18 cellular contexts compared by ENCODE assay signal in the genomic region with DNA sequence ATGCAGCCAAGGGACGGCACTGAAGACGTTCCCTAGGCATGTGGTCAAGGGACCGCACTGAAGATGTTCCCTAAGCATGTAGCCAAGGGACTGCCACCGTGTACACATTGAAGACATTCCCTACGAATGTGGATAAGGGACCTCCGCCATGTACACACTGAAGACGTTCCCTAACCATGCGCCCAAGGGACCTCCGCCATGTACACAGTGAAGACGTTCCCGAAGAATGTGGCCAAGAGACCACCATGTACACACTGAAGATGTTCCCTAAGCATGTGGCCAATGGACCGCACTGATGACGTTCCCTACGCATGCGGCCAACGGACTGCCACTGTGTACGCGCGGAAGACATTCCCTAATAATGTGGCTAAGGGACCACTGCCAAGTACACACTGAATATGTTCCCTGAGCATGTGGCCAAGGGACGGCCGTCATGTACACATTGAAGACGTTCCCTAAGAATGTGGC.
"Had no signal": no experiment of that assay in that cellular context is flagged by ENCODE, and none has a peak within 500 bp of the region (broad histone marks: within the 10 kb centered on the region; RNA-seq: fewer than 3 reads in every experiment).

No MANE protein-coding gene starts in this region.

- H3K27ac ChIP-seq: dorsolateral prefrontal cortex, hepatocyte, left ventricle myocardium inferior, right atrium auricular region, thyroid gland, uterus had no signal

- DNase-seq: cortex of kidney; dorsolateral prefrontal cortex; effector CD8-positive, alpha-beta T cell; foreskin melanocyte; kidney; left cardiac atrium; left ventricle myocardium inferior; naive B cell; small intestine; stimulated activated CD4-positive, alpha-beta T cell treated with anti-CD3 and anti-CD28 coated beads, Interleukin-2, amount 100 ng/mL, for 48 hours; stimulated activated naive CD4-positive, alpha-beta T cell treated with Interleukin-2 at 50 U/mL for 16 hours; thyroid gland; uterus had no signal

- H3K27me3 Mint-ChIP-seq: naive B cell, type B pancreatic cell had no signal

- H3K36me3 ChIP-seq: right atrium auricular region, thyroid gland, uterus had no signal

- H3K4me3 ChIP-seq: dorsolateral prefrontal cortex, hepatocyte, left ventricle myocardium inferior, lung, right atrium auricular region, thyroid gland, uterus had no signal

- H2AFZ ChIP-seq: hepatocyte had no signal

- H3K4me2 ChIP-seq: hepatocyte had no signal

- H3K4me1 ChIP-seq: thyroid gland, uterus had no signal

- H3K9me3 ChIP-seq: left ventricle myocardium inferior, right atrium auricular region, thyroid gland, uterus had no signal

- H3K4me3 Mint-ChIP-seq: naive B cell, nephron, type B pancreatic cell had no signal

- H3K27me3 ChIP-seq: dorsolateral prefrontal cortex, hepatocyte, right atrium auricular region, thyroid gland, uterus had no signal

- H3K9me3 Mint-ChIP-seq: nephron had no signal
